In the genomic region with DNA sequence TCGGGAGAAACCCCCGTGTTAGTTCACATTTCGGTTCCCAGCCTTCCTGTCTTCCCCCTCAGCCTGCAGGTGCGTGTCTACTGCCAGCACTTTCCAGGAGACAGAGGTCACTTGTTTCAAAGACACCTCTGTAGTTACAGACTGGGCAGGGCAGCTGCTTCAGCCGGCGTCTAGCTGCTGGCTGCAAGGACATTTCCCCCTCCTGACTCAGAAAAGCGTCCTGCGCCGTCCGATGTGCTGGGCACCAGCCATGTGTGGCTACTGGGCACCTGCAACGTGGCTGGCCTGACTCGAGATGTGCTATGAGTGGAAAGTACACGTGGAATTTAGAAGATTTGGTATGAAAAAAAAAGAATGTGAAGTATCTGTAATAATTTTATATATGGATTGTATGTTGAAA, we compare ENCODE assay signal across 1 cellular context.
TF ChIP-seq lines count a peak whose summit lies in the region.

No MANE protein-coding gene starts in this region.

TF ChIP-seq in HepG2, 621 proteins besides CTCF, POLR2A, EP300 and RAD21:
- TF ChIP-seq ZNF543 (CRISPR knock-in tag; IDR thresholded peaks at IDR 0.05) (0 out of 2 replicates have a peak, but pooled peaks have one; percentile 38), PAF1 (CRISPR knock-in tag; IDR thresholded peaks at IDR 0.05) (0 out of 2 replicates have a peak, but pooled peaks have one; percentile 22), ZBTB38 (CRISPR knock-in tag; IDR thresholded peaks at IDR 0.05) (0 out of 2 replicates have a peak, but pooled peaks have one; percentile 26), RBM22 (optimal IDR thresholded peaks at IDR 0.05; ENCODE audit: low read length) (peak; percentile 6), SIN3B (IDR thresholded peaks at IDR 0.05; ENCODE audit: low read length) (no peak), AGO2 (optimal IDR thresholded peaks at IDR 0.05; ENCODE audit: low read depth, low read length) (peak; percentile 48)
- TF ChIP-seq, protein P1, sequence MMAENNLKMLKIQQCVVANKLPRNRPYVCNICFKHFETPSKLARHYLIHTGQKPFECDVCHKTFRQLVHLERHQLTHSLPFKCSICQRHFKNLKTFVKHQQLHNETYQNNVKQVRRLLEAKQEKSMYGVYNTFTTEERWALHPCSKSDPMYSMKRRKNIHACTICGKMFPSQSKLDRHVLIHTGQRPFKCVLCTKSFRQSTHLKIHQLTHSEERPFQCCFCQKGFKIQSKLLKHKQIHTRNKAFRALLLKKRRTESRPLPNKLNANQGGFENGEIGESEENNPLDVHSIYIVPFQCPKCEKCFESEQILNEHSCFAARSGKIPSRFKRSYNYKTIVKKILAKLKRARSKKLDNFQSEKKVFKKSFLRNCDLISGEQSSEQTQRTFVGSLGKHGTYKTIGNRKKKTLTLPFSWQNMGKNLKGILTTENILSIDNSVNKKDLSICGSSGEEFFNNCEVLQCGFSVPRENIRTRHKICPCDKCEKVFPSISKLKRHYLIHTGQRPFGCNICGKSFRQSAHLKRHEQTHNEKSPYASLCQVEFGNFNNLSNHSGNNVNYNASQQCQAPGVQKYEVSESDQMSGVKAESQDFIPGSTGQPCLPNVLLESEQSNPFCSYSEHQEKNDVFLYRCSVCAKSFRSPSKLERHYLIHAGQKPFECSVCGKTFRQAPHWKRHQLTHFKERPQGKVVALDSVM (CRISPR knock-in tag; IDR thresholded peaks at IDR 0.05) = no peak
